Comparison of ENCODE assay signal across 7 cellular contexts in genomic region chr7:81769891-81770818, GRCh38.
DNase-seq lines count a peak whose midpoint lies in the region; ATAC-seq and TF ChIP-seq lines count a peak whose summit lies in the region.

TSS of gene HGF (minus strand) at chr7:81770047. CDS start at chr7:81769971, 76 bp downstream.

- H3K4me1 Mint-ChIP-seq in stimulated activated naive B cell treated with anti-CD40 and anti-IgM and Interleukin-4, amounts not matched to agents 10 μg/mL and 1 μg/mL and 100 μg/mL, for 72 hours, result peaks cover 8 to 31% of the 10 kb centered on the region in 2 donors

- no peaks in the 10 kb centered on the region for H3K27me3 Mint-ChIP-seq in stimulated activated naive B cell treated with anti-CD40 and anti-IgM and Interleukin-4, amounts not matched to agents 10 μg/mL and 1 μg/mL and 100 μg/mL, for 72 hours

- H3K36me3 Mint-ChIP-seq in stimulated activated naive B cell treated with anti-CD40 and anti-IgM and Interleukin-4, amounts not matched to agents 10 μg/mL and 1 μg/mL and 100 μg/mL, for 72 hours, result no peaks in the 10 kb centered on the region

- no peak for TF ChIP-seq POLR2A in erythroblast (IDR thresholded peaks at IDR 0.05; ENCODE audit: low read length)

- H3K4me3 Mint-ChIP-seq in stimulated activated naive B cell treated with anti-CD40 and anti-IgM and Interleukin-4, amounts not matched to agents 10 μg/mL and 1 μg/mL and 100 μg/mL, for 72 hours, result peak within 1 kb of the TSS; percentile 40 to 74

- ATAC-seq in HG03521 (IDR thresholded peaks at IDR 0.05; ENCODE audit: unreplicated experiment) (peak; percentile 21), HG02973 (IDR thresholded peaks at IDR 0.05; ENCODE audit: unreplicated experiment) (no peak)
- ATAC-seq in stimulated activated naive B cell treated with anti-CD40 and anti-IgM and Interleukin-4, amounts not matched to agents 10 μg/mL and 1 μg/mL and 100 μg/mL, for 72 hours (replicated peaks), result peak; percentile 16 to 23

- no peak within 1 kb of the TSS for H3K27ac Mint-ChIP-seq in stimulated activated naive B cell treated with anti-CD40 and anti-IgM and Interleukin-4, amounts not matched to agents 10 μg/mL and 1 μg/mL and 100 μg/mL, for 72 hours

- no peaks in the 10 kb centered on the region for H3K9me3 Mint-ChIP-seq in stimulated activated naive B cell treated with anti-CD40 and anti-IgM and Interleukin-4, amounts not matched to agents 10 μg/mL and 1 μg/mL and 100 μg/mL, for 72 hours

- peak in 36 of 56 donors; percentile 4 to 63 (median 22) for DNase-seq in amygdala (lab: John Stamatoyannopoulos, UW)
- peak; percentile 35 for DNase-seq in iPS-NIHi7 (ENCODE audit: extremely low spot score)
- DNase-seq in stimulated activated naive B cell treated with anti-CD40 and anti-IgM and Interleukin-4, amounts not matched to agents 10 μg/mL and 1 μg/mL and 100 μg/mL, for 72 hours, result no peak
- DNase-seq in erythroblast (lab: John Stamatoyannopoulos, UW), result no peak
- DNase-seq in retina, result no peak

Comparison
In these comparisons a context has a peak if more than half of its experiments do, and no peak if none do; other contexts are left out.
1. DNase-seq: peak in amygdala (36 of 56) and iPS-NIHi7 (single experiment); none in stimulated activated naive B cell treated with anti-CD40 and anti-IgM and Interleukin-4, amounts not matched to agents 10 μg/mL and 1 μg/mL and 100 μg/mL, for 72 hours (single experiment), erythroblast (0 of 2) and retina (single experiment).